In the genomic region with DNA sequence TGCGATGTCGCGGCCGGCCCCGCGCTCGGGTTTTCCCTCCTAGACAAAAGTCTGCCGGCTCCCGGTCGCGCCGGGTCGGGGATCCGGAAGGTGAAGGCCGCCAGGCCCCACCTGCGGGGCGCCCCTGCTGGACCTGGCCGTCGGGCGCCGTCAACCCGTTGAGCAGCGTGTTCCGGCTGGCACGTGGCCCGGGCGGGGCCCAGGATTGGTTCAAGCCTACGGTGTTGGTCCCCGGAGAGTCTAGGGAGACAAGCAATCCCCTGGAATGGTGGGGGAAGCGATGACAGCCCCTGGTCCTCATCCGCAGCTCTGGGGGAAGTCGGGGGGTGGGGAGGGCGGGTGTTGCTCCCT, we compare ENCODE assay signal across 8 cellular contexts.
A peak's percentile ranks its signal among the peaks of the same experiment; 100 is the strongest.
DNase-seq lines count a peak whose midpoint lies in the region; ATAC-seq and TF ChIP-seq lines count a peak whose summit lies in the region.
"Not testable (repeated sequence)": the region's sequence is repeated elsewhere in the genome, so short reads cannot be mapped to it uniquely, and the experiment has no call there.

No MANE protein-coding gene starts in this region.

- not testable (repeated sequence) for H3K4me1 Mint-ChIP-seq in activated naive CD8-positive, alpha-beta T cell treated with anti-CD3 and anti-CD28 coated beads, Interleukin-2, amount 10 ng/mL, durations not matched to agents 7 days and 5 days

- peak; percentile 40 for ATAC-seq in GM18858 (IDR thresholded peaks at IDR 0.05; ENCODE audit: unreplicated experiment)
- ATAC-seq in GM19467 (IDR thresholded peaks at IDR 0.05; ENCODE audit: unreplicated experiment), result peak; percentile 74
- peak; percentile 67 for ATAC-seq in HG02588 (IDR thresholded peaks at IDR 0.05; ENCODE audit: unreplicated experiment)
- peak; percentile 79 for ATAC-seq in HG03066 (IDR thresholded peaks at IDR 0.05; ENCODE audit: low read depth, unreplicated experiment)
- peak; percentile 42 for ATAC-seq in HG03565 (IDR thresholded peaks at IDR 0.05; ENCODE audit: unreplicated experiment)
- ATAC-seq in activated naive CD8-positive, alpha-beta T cell treated with anti-CD3 and anti-CD28 coated beads, Interleukin-2, amount 10 ng/mL, durations not matched to agents 7 days and 5 days (ENCODE audit: low read depth), result peak; percentile 82
- ATAC-seq in lower lobe of right lung, result peak; percentile 88
- ATAC-seq in aorta (ENCODE audit: low FRiP score), result peak; percentile 82

- H3K27me3 ChIP-seq in lower lobe of right lung (ENCODE audit: low read depth); aorta (ENCODE audit: control insufficient read depth in 1 of 2, insufficient read depth in 2 of 2, low read length in 1 of 2): not testable (repeated sequence)

- H3K4me3 ChIP-seq in lower lobe of right lung; aorta (ENCODE audit: low read length in 2 of 2): not testable (repeated sequence)

- DNase-seq in activated naive CD8-positive, alpha-beta T cell treated with anti-CD3 and anti-CD28 coated beads, Interleukin-2, amount 10 ng/mL, durations not matched to agents 7 days and 5 days; lower lobe of right lung; aorta: not testable (repeated sequence)

- not testable (repeated sequence) for H3K9me3 Mint-ChIP-seq in activated naive CD8-positive, alpha-beta T cell treated with anti-CD3 and anti-CD28 coated beads, Interleukin-2, amount 10 ng/mL, durations not matched to agents 7 days and 5 days

- not testable (repeated sequence) for H3K36me3 Mint-ChIP-seq in activated naive CD8-positive, alpha-beta T cell treated with anti-CD3 and anti-CD28 coated beads, Interleukin-2, amount 10 ng/mL, durations not matched to agents 7 days and 5 days

- H3K36me3 ChIP-seq in lower lobe of right lung; aorta (ENCODE audit: control insufficient read depth in 1 of 2, insufficient read depth in 2 of 2, low read length in 1 of 2): not testable (repeated sequence)

- TF ChIP-seq CTCF in lower lobe of right lung (IDR thresholded peaks at IDR 0.05), result not testable (repeated sequence)

- not testable (repeated sequence) for H3K27ac Mint-ChIP-seq in activated naive CD8-positive, alpha-beta T cell treated with anti-CD3 and anti-CD28 coated beads, Interleukin-2, amount 10 ng/mL, durations not matched to agents 7 days and 5 days

- not testable (repeated sequence) for H3K4me3 Mint-ChIP-seq in activated naive CD8-positive, alpha-beta T cell treated with anti-CD3 and anti-CD28 coated beads, Interleukin-2, amount 10 ng/mL, durations not matched to agents 7 days and 5 days

- H3K27me3 Mint-ChIP-seq in activated naive CD8-positive, alpha-beta T cell treated with anti-CD3 and anti-CD28 coated beads, Interleukin-2, amount 10 ng/mL, durations not matched to agents 7 days and 5 days, result not testable (repeated sequence)

- not testable (repeated sequence) for H3K4me1 ChIP-seq in lower lobe of right lung; aorta (ENCODE audit: control insufficient read depth in 1 of 2, insufficient read depth in 2 of 2, low read length in 2 of 2)

- no CpG with 5 or more reads among the region's 33 CpGs for WGBS in aorta, 2 donors

- H3K9me3 ChIP-seq in lower lobe of right lung; aorta (ENCODE audit: control insufficient read depth, low read length): not testable (repeated sequence)

- POLR2A ChIA-PET in activated naive CD8-positive, alpha-beta T cell treated with anti-CD3 and anti-CD28 coated beads, Interleukin-2, amount 10 ng/mL, durations not matched to agents 7 days and 5 days (lab: Charles Lee), result not testable (repeated sequence)

- intact Hi-C loops in lower lobe of right lung (cut with DNase I); aorta (cut with DNase I): not testable (repeated sequence)

- not testable (repeated sequence) for H3K27ac ChIP-seq in lower lobe of right lung; aorta (ENCODE audit: low read depth in 1 of 2, low read length in 2 of 2)
